Comparison of ENCODE assay signal across 11 cellular contexts in genomic region chr14:35444104-35444503, GRCh38.
"Had no signal": no experiment of that assay in that cellular context is flagged by ENCODE, and none has a peak within 500 bp of the region (broad histone marks: within the 10 kb centered on the region; RNA-seq: fewer than 3 reads in every experiment).

No MANE protein-coding gene starts in this region.

- FAIRE-seq: H1, H54 had no signal

- H2AFZ ChIP-seq: GM23248, GM23338 had no signal

- DNase-seq: GM23248, GOT3, H7, H9, HCEC 1CT, HFFc6 had no signal

- ATAC-seq: GM23338, HCT116 had no signal

- H3K4me1 ChIP-seq: HAP-1 had no signal

- H3K9ac ChIP-seq: GM23248 had no signal

- H3K9me3 ChIP-seq: HAP-1 had no signal

- H3K4me2 ChIP-seq: GM23338 had no signal

- H3K27ac ChIP-seq: GM23248 had no signal

- H3K36me3 ChIP-seq: HAP-1 had no signal

- H3K4me3 ChIP-seq: GM23248, GM23338, HAP-1 had no signal
